ENCODE assay signal across 26 cellular contexts in genomic region chr20:24013953-24014352, GRCh38. TPM values are rescaled to one million over a fixed set of nuclear protein-coding genes. Genes with fewer than 3 reads are reported as not detected.
DNase-seq lines count a peak whose midpoint lies in the region; ATAC-seq and TF ChIP-seq lines count a peak whose summit lies in the region.
"Had no signal": no experiment of that assay in that cellular context is flagged by ENCODE, and none has a peak within 500 bp of the region (broad histone marks: within the 10 kb centered on the region; RNA-seq: fewer than 3 reads in every experiment).

No MANE protein-coding gene starts in this region.

- H2BK12ac ChIP-seq in H9 (ENCODE audit: insufficient read length, low read depth, low read length) (no peak overlapping the region), trophoblast cell (ENCODE audit: low read length) (no peak overlapping the region)

- no peak overlapping the region for H3K27ac ChIP-seq in H9 (ENCODE audit: insufficient read length, low read depth, low read length)
- no peak overlapping the region for H3K27ac ChIP-seq in IMR-90 (ENCODE audit: insufficient read depth, low read length)
- H3K27ac ChIP-seq in trophoblast cell (ENCODE audit: low read depth, low read length): no peak overlapping the region
- H3K27ac ChIP-seq: BLaER1 had no signal

- H3K9me3 Mint-ChIP-seq in H9: no peaks in the 10 kb centered on the region
- H3K9me3 Mint-ChIP-seq: CD4-positive, alpha-beta memory T cell; CD4-positive, CD25-positive, alpha-beta regulatory T cell; CD8-positive, alpha-beta memory T cell had no signal

- no peaks in the 10 kb centered on the region for H3K36me3 Mint-ChIP-seq in H9 (ENCODE audit: insufficient read depth in 1 of 3, low read depth in 3 of 3)
- H3K36me3 Mint-ChIP-seq: CD14-positive monocyte; CD4-positive, alpha-beta memory T cell; CD4-positive, CD25-positive, alpha-beta regulatory T cell; CD8-positive, alpha-beta memory T cell had no signal

- no peak overlapping the region for H2AFZ ChIP-seq in H9 (ENCODE audit: low read length)
- H2AFZ ChIP-seq in IMR-90 (replicated peaks; ENCODE audit: low read length, poor library complexity): peak overlapping the region; percentile 19
- H2AFZ ChIP-seq in trophoblast cell (ENCODE audit: insufficient read depth, low read length, poor library complexity): no peak overlapping the region

- no peak overlapping the region for H3K4me3 ChIP-seq in IMR-90 (ENCODE audit: insufficient read depth, low read depth, low read length)
- no peak overlapping the region for H3K4me3 ChIP-seq in trophoblast cell (ENCODE audit: low read depth, low read length)
- H3K4me3 ChIP-seq: BLaER1 had no signal

- H3K23ac ChIP-seq in H9 (ENCODE audit: insufficient read length, low read depth, low read length) (peak overlapping the region; percentile 92), IMR-90 (ENCODE audit: low read depth, low read length) (no peak overlapping the region), trophoblast cell (ENCODE audit: low read length) (no peak overlapping the region)

- H3K14ac ChIP-seq in H9 (ENCODE audit: insufficient read depth, low read length) (no peak overlapping the region), IMR-90 (replicated peaks; ENCODE audit: low read depth, low read length) (no peak overlapping the region), trophoblast cell (ENCODE audit: low read length) (no peak overlapping the region)

- H4K8ac ChIP-seq in H9 (replicated peaks; ENCODE audit: insufficient read length, low read depth, low read length) (no peak overlapping the region), IMR-90 (ENCODE audit: low read depth in 2 of 2, low read length in 2 of 2) (no peak overlapping the region), trophoblast cell (ENCODE audit: low read depth, low read length) (no peak overlapping the region)

- no peaks in the 10 kb centered on the region for H3K27me3 ChIP-seq in H9 (ENCODE audit: insufficient read depth, low read length)
- H3K27me3 ChIP-seq in IMR-90 (ENCODE audit: control insufficient read depth, insufficient read depth, low read length): peaks cover 3% of the 10 kb centered on the region
- no peaks in the 10 kb centered on the region for H3K27me3 ChIP-seq in trophoblast cell (ENCODE audit: insufficient read depth, low read length)
- H3K27me3 ChIP-seq: BE2C, BLaER1 had no signal

- TF ChIP-seq CTCF in H9 (conservative IDR thresholded peaks at IDR 0.05): no peak
- no peak for TF ChIP-seq CTCF in IMR-90 (conservative IDR thresholded peaks at IDR 0.05; ENCODE audit: low read depth, low read length)

- H3K4me2 ChIP-seq in H9 (ENCODE audit: insufficient read depth, insufficient read length, low read length) (no peak overlapping the region), IMR-90 (ENCODE audit: low read depth, low read length) (no peak overlapping the region), trophoblast cell (ENCODE audit: low read length) (no peak overlapping the region)
- H3K4me2 ChIP-seq: BLaER1 had no signal

- CTCF ChIA-PET in IMR-90 (lab: Yijun Ruan, JAX): no interaction called here

- in situ Hi-C loops in IMR-90 (cut with MboI; ENCODE audit: low sequenced_read_pairs): no loop called here

- no peak for TF ChIP-seq POLR2A in IMR-90 (IDR thresholded peaks at IDR 0.05; ENCODE audit: low read depth, low read length)

- H3K79me1 ChIP-seq in H9 (ENCODE audit: insufficient read depth, low read depth, low read length, poor library complexity, severe bottlenecking) (no peaks in the 10 kb centered on the region), IMR-90 (ENCODE audit: low read depth in 1 of 2, low read length in 2 of 2) (no peaks in the 10 kb centered on the region), trophoblast cell (ENCODE audit: low read length) (no peaks in the 10 kb centered on the region)

- H3K36me3 ChIP-seq in IMR-90 (ENCODE audit: control insufficient read depth, insufficient read depth, low read length) (no peaks in the 10 kb centered on the region), trophoblast cell (ENCODE audit: control insufficient read depth in 1 of 2, insufficient read depth in 2 of 2, low read length in 2 of 2) (no peaks in the 10 kb centered on the region)
- H3K36me3 ChIP-seq: BE2C, BLaER1 had no signal

- H3K9me3 ChIP-seq in H9 (ENCODE audit: control insufficient read depth, low read depth, low read length) (no peaks in the 10 kb centered on the region), IMR-90 (ENCODE audit: control insufficient read depth, insufficient read depth, low read length) (no peaks in the 10 kb centered on the region), trophoblast cell (ENCODE audit: insufficient read depth, low read depth, low read length) (peaks cover 2% of the 10 kb centered on the region)
- H3K9me3 ChIP-seq: BE2C, BLaER1 had no signal

- peaks cover 2% of the 10 kb centered on the region for H3K27me3 Mint-ChIP-seq in H9 (ENCODE audit: low read depth)
- H3K27me3 Mint-ChIP-seq: CD4-positive, CD25-positive, alpha-beta regulatory T cell had no signal

- TF ChIP-seq RAD21 in IMR-90 (IDR thresholded peaks at IDR 0.05; ENCODE audit: low read length): no peak

- H3K27ac Mint-ChIP-seq in H9: no peak overlapping the region
- H3K27ac Mint-ChIP-seq: CD14-positive monocyte had no signal

- no peak overlapping the region for H4K12ac ChIP-seq in trophoblast cell (ENCODE audit: low read depth, low read length)

- H2BK15ac ChIP-seq in H9 (ENCODE audit: low read depth, low read length) (no peak overlapping the region), IMR-90 (ENCODE audit: low read depth, low read length) (no peak overlapping the region)

- no peaks in the 10 kb centered on the region for H3K9me1 ChIP-seq in IMR-90 (ENCODE audit: insufficient read depth, low read length)

- intact Hi-C loops in IMR-90 (cut with micrococcal nuclease): no loop called here

- H2BK5ac ChIP-seq in H9 (ENCODE audit: insufficient read length, low read length) (no peak overlapping the region), IMR-90 (ENCODE audit: low read depth, low read length, poor library complexity, severe bottlenecking) (no peak overlapping the region), trophoblast cell (ENCODE audit: low read depth, low read length, poor library complexity) (no peak overlapping the region)

- no peak overlapping the region for H2AK9ac ChIP-seq in IMR-90 (replicated peaks; ENCODE audit: low read depth, low read length, poor library complexity)

- no peaks in the 10 kb centered on the region for H3K79me2 ChIP-seq in H9 (ENCODE audit: insufficient read depth, low read length)
- H3K79me2 ChIP-seq in trophoblast cell (ENCODE audit: control insufficient read depth, insufficient read depth, low read length, poor library complexity): no peaks in the 10 kb centered on the region

- H3K9ac ChIP-seq in H9 (ENCODE audit: extremely low read depth, insufficient read length, low read length) (no peak overlapping the region), IMR-90 (ENCODE audit: low read depth, low read length) (no peak overlapping the region), trophoblast cell (ENCODE audit: low read length) (no peak overlapping the region)
- H3K9ac ChIP-seq: BLaER1 had no signal

- no peak overlapping the region for H2BK120ac ChIP-seq in H9 (ENCODE audit: low read depth, low read length, poor library complexity, severe bottlenecking)
- no peak overlapping the region for H2BK120ac ChIP-seq in IMR-90 (ENCODE audit: low read depth, low read length)
- no peak overlapping the region for H2BK120ac ChIP-seq in trophoblast cell (ENCODE audit: insufficient read depth, low read length, poor library complexity)

- H3K4me3 Mint-ChIP-seq in H9: no peak overlapping the region; a peak in 1 of 5 replicates
- H3K4me3 Mint-ChIP-seq: CD14-positive monocyte; CD4-positive, alpha-beta memory T cell; CD4-positive, CD25-positive, alpha-beta regulatory T cell; CD8-positive, alpha-beta memory T cell had no signal

- dilution Hi-C loops in IMR-90 (cut with HindIII; ENCODE audit: low sequenced_read_pairs, unreplicated experiment): no loop called here

- no peak overlapping the region for H3K56ac ChIP-seq in H9 (ENCODE audit: insufficient read length, low read depth, low read length)
- no peak overlapping the region for H3K56ac ChIP-seq in IMR-90 (ENCODE audit: extremely low read depth, insufficient read depth, low read length)

- ATAC-seq in IMR-90 (ENCODE audit: low read depth) (no peak), HG03442 (IDR thresholded peaks at IDR 0.05; ENCODE audit: unreplicated experiment) (no peak)

- WGBS in H9 (ENCODE audit: extremely low coverage, insufficient read length, low lambda C conversion rate): no CpG with 5 or more reads among the region's 3 CpGs
- WGBS in IMR-90 (ENCODE audit: extremely low coverage in 2 of 2, insufficient read length in 1 of 2), 2 experiments: no CpG with 5 or more reads among the region's 3 CpGs
- WGBS in trophoblast cell (ENCODE audit: extremely low coverage, insufficient coverage, insufficient read length): no CpG with 5 or more reads among the region's 3 CpGs

- H3K4me1 ChIP-seq in H9 (ENCODE audit: insufficient read depth, low read length) (no peaks in the 10 kb centered on the region), IMR-90 (ENCODE audit: control insufficient read depth, insufficient read depth, low read length) (no peaks in the 10 kb centered on the region), trophoblast cell (ENCODE audit: control insufficient read depth in 1 of 2, insufficient read depth in 2 of 2, low read length in 2 of 2) (peaks cover 0 to 2% of the 10 kb centered on the region in 2 experiments)
- H3K4me1 ChIP-seq: BE2C, BLaER1 had no signal

- H4K5ac ChIP-seq in H9 (ENCODE audit: insufficient read length, low read depth, low read length) (no peak overlapping the region), IMR-90 (ENCODE audit: low read depth, low read length) (no peak overlapping the region)

- no peak overlapping the region for H3K4ac ChIP-seq in H9 (ENCODE audit: low read depth, low read length)
- H3K4ac ChIP-seq in IMR-90 (ENCODE audit: low read depth, low read length): no peak overlapping the region
- no peak overlapping the region for H3K4ac ChIP-seq in trophoblast cell (ENCODE audit: low read depth, low read length)

- H3K4me1 Mint-ChIP-seq in H9: no peaks in the 10 kb centered on the region

- DNase-seq in H9 (no peak), IMR-90 (no peak), trophoblast cell (no peak)
- no peak for DNase-seq in NK-92 treated with Interleukin-12 subunit alpha and Interleukin-12 subunit beta, amount 100 ng/mL, for 24 hours (lab: John Stamatoyannopoulos, UW)
- DNase-seq: 8988T; ACHN; BE2C; C1 segment of cervical spinal cord; CD4-positive, alpha-beta memory T cell; CD4-positive, CD25-positive, alpha-beta regulatory T cell; CD8-positive, alpha-beta memory T cell; COR-L47; DMS 273 treated with DMSO at 0.1 percent for 48 hours; DMS153; DMS53; DMS79; DND-41; EL; GDM1 had no signal

- H4K20me1 ChIP-seq in H9 (ENCODE audit: control insufficient read depth, insufficient read depth, insufficient read length): no peaks in the 10 kb centered on the region
- no peaks in the 10 kb centered on the region for H4K20me1 ChIP-seq in IMR-90 (ENCODE audit: insufficient read depth, low read length)
- H4K20me1 ChIP-seq: BLaER1 had no signal

- POLR2A ChIA-PET in IMR-90 (lab: Charles Lee; ENCODE audit: unreplicated experiment): no interaction called here

- H2AK5ac ChIP-seq in H9 (ENCODE audit: insufficient read length, low read length) (no peak overlapping the region), IMR-90 (ENCODE audit: low read depth, low read length) (no peak overlapping the region), trophoblast cell (ENCODE audit: low read length) (no peak overlapping the region)

- H4K91ac ChIP-seq in H9 (ENCODE audit: insufficient read length, low read depth, low read length) (no peak overlapping the region), IMR-90 (ENCODE audit: insufficient read depth, low read depth, low read length) (no peak overlapping the region), trophoblast cell (ENCODE audit: low read depth, low read length) (no peak overlapping the region)

- no peak overlapping the region for H2BK20ac ChIP-seq in H9 (ENCODE audit: low read depth, low read length, poor library complexity, severe bottlenecking)
- H2BK20ac ChIP-seq in IMR-90 (ENCODE audit: low read depth, low read length): no peak overlapping the region

- no peak overlapping the region for H3K18ac ChIP-seq in H9 (ENCODE audit: insufficient read length, low read depth, low read length)
- H3K18ac ChIP-seq in IMR-90 (ENCODE audit: low read depth, low read length): no peak overlapping the region
- no peak overlapping the region for H3K18ac ChIP-seq in trophoblast cell (ENCODE audit: low read length)

- H3K23me2 ChIP-seq in H9 (ENCODE audit: insufficient read length, low read depth, low read length, poor library complexity, severe bottlenecking): no peaks in the 10 kb centered on the region

- no peak overlapping the region for H3T11ph ChIP-seq in H9 (ENCODE audit: low read length)

- BruUV-seq in IMR-90 (replicated peaks; lab: Mats Ljungman, UMichigan): no TSS peak

RNA-seq across cellular contexts. Expression of gene GGTLC1, which starts 25.4 kb away (rescaled TPM):
- total RNA-seq in H9 (2021) (not detected in 2 replicates), IMR-90 (2012; rRNA removed) (not detected in 2 replicates)
- not detected in 2 replicates for polyA plus RNA-seq in IMR-90 (2012; rRNA removed)
- polyA plus RNA-seq in IMR-90 (2012; cell fraction: cytosol; rRNA removed): not detected in 2 replicates
- not detected in 2 replicates for polyA plus RNA-seq in IMR-90 (2012; cell fraction: nucleus; rRNA removed; ENCODE audit: low replicate concordance)
- 0.07 TPM in 1 of 2 replicates, not detected in the other for polyA plus RNA-seq in trophoblast cell (2013)
- total RNA-seq: A673; CD4-positive, alpha-beta memory T cell; CD4-positive, CD25-positive, alpha-beta regulatory T cell; CD8-positive, alpha-beta memory T cell; Daoy; G401 had no signal
- polyA plus RNA-seq: AG04450; CD14-positive monocyte; CD4-positive, alpha-beta memory T cell; CD4-positive, CD25-positive, alpha-beta regulatory T cell; CD8-positive, alpha-beta memory T cell had no signal
